8 cellular contexts compared by ENCODE assay signal in the genomic region with DNA sequence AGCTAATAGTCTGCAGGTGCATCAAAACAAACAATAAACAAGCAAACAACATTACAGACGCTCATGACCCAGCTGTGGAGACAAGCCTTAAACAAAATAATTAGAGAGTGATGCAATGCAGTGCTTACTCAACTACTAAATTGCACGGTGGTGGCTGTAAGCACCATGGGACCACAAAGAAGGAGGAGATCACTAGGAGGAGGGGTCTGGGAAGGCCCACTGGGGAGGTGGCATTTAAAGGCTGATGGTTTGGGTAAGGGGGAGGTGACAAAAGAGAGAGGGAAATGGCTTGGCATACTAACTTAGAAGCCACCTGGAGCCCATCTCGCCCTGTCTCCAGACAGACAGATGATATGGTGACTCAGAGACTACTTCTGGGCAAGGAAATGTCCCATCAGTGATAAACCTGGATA.
A peak's percentile ranks its signal among the peaks of the same experiment; 100 is the strongest.
DNase-seq lines count a peak whose midpoint lies in the region; ATAC-seq and TF ChIP-seq lines count a peak whose summit lies in the region.

No MANE protein-coding gene starts in this region.

- H3K36me3 ChIP-seq in iPS-20b (ENCODE audit: insufficient read depth, low read depth, low read length) (no peaks in the 10 kb centered on the region), thoracic aorta (no peaks in the 10 kb centered on the region)

- peaks cover 41% of the 10 kb centered on the region for H3K4me1 Mint-ChIP-seq in activated T-helper 17 cell treated with anti-CD3 and anti-CD28 coated beads, Interleukin-2, amount 50 U/mL, for 72 hours

- H3K4me3 ChIP-seq in iPS-20b (ENCODE audit: low read length): peak overlapping the region; percentile 76; the same call in 1 of the 2 replicates
- H3K4me3 ChIP-seq in thoracic aorta: peak overlapping the region; percentile 84

- no peak overlapping the region for H3K4me3 Mint-ChIP-seq in activated T-helper 17 cell treated with anti-CD3 and anti-CD28 coated beads, Interleukin-2, amount 50 U/mL, for 72 hours

- H3K9ac ChIP-seq in iPS-20b (ENCODE audit: low read depth, low read length): no peak overlapping the region

- H3K27ac ChIP-seq in iPS-20b (ENCODE audit: low read length): no peak overlapping the region
- H3K27ac ChIP-seq in thoracic aorta: peak overlapping the region; percentile 94 to 98

- peaks cover 44% of the 10 kb centered on the region for H3K4me1 ChIP-seq in iPS-20b (ENCODE audit: insufficient read depth, low read length)
- peaks cover 24 to 61% of the 10 kb centered on the region in 2 donors for H3K4me1 ChIP-seq in thoracic aorta (ENCODE audit: control insufficient read depth in 1 of 2, low read depth in 2 of 2)

- H3K27me3 ChIP-seq in iPS-20b (ENCODE audit: insufficient read depth, low read length) (peaks cover 42% of the 10 kb centered on the region; the same call in 1 of the 2 replicates), thoracic aorta (replicated peaks; ENCODE audit: insufficient read depth) (no peaks in the 10 kb centered on the region)

- ATAC-seq in activated T-helper 17 cell treated with anti-CD3 and anti-CD28 coated beads, Interleukin-2, amount 50 U/mL, for 72 hours (replicated peaks): peak; percentile 33
- ATAC-seq in thoracic aorta (ENCODE audit: insufficient number of reproducible peaks, low FRiP score, low read depth) (no peak), HG03280 (IDR thresholded peaks at IDR 0.05; ENCODE audit: unreplicated experiment) (no peak)

- no peaks in the 10 kb centered on the region for H3K27me3 Mint-ChIP-seq in activated T-helper 17 cell treated with anti-CD3 and anti-CD28 coated beads, Interleukin-2, amount 50 U/mL, for 72 hours

- DNase-seq in AML-193 (lab: John Stamatoyannopoulos, UW): peak; percentile 73 to 86
- DNase-seq in MV-4-11 (lab: John Stamatoyannopoulos, UW): peak; percentile 67
- no peak for DNase-seq in thoracic aorta (ENCODE audit: low spot score)
- no peak for DNase-seq in hippocampal formation (lab: John Stamatoyannopoulos, UW)
- no peak for DNase-seq in NCI-H2029 treated with DMSO at 0.1 percent for 48 hours (lab: John Stamatoyannopoulos, UW)

- no peaks in the 10 kb centered on the region for H3K9me3 Mint-ChIP-seq in activated T-helper 17 cell treated with anti-CD3 and anti-CD28 coated beads, Interleukin-2, amount 50 U/mL, for 72 hours

- H3K9me3 ChIP-seq in iPS-20b (ENCODE audit: insufficient read depth, low read depth, low read length) (no peaks in the 10 kb centered on the region), thoracic aorta (no peaks in the 10 kb centered on the region)

- H3K27ac Mint-ChIP-seq in activated T-helper 17 cell treated with anti-CD3 and anti-CD28 coated beads, Interleukin-2, amount 50 U/mL, for 72 hours: no peak overlapping the region

- peaks cover 25% of the 10 kb centered on the region for H3K36me3 Mint-ChIP-seq in activated T-helper 17 cell treated with anti-CD3 and anti-CD28 coated beads, Interleukin-2, amount 50 U/mL, for 72 hours (ENCODE audit: low read depth)

- TF ChIP-seq CTCF in thoracic aorta (IDR thresholded peaks at IDR 0.05): no peak

Comparison
In these comparisons a context has a peak if more than half of its experiments do, and no peak if none do; other contexts are left out.
1. DNase-seq: peak in AML-193 (2 of 2) and MV-4-11 (single experiment); none in thoracic aorta (single experiment), hippocampal formation (0 of 2) and NCI-H2029 treated with DMSO at 0.1 percent for 48 hours (single experiment).